8 cellular contexts compared by ENCODE assay signal in genomic region chr12:23204933-23205778, GRCh38.
A peak's percentile ranks its signal among the peaks of the same experiment; 100 is the strongest.
DNase-seq lines count a peak whose midpoint lies in the region; TF ChIP-seq lines count a peak whose summit lies in the region.

No MANE protein-coding gene starts in this region.

- no peak overlapping the region for H3K27ac ChIP-seq in esophagus squamous epithelium

- H3K27me3 Mint-ChIP-seq in nephron (ENCODE audit: low read depth) = peaks cover 4% of the 10 kb centered on the region

- DNase-seq in ACHN (peak; percentile 68), GM12865 (ENCODE audit: low read depth) (peak; percentile 74), HCEC 1CT (peak; percentile 43), LHCN-M2 (ENCODE audit: low read depth) (peak; percentile 55), SHP77 treated with DMSO at 0.1 percent for 48 hours (lab: John Stamatoyannopoulos, UW) (peak; percentile 21), esophagus squamous epithelium (lab: John Stamatoyannopoulos, UW) (no peak), HK-2 (ENCODE audit: unreplicated experiment) (no peak)

- H3K36me3 Mint-ChIP-seq in nephron (ENCODE audit: low read depth) = no peaks in the 10 kb centered on the region

- peaks cover 0 to 3% (median 0%) of the 10 kb centered on the region in 4 donors for H3K27me3 ChIP-seq in esophagus squamous epithelium

- H3K4me1 Mint-ChIP-seq in nephron = peaks cover 8% of the 10 kb centered on the region

- no peak overlapping the region for H3K4me3 Mint-ChIP-seq in nephron

- no peak overlapping the region for H3K27ac Mint-ChIP-seq in nephron

- TF ChIP-seq CTCF in GM12865 (IDR thresholded peaks at IDR 0.05; ENCODE audit: insufficient read depth, low read depth, low read length, missing control alignments) (peak; percentile 82), esophagus squamous epithelium (IDR thresholded peaks at IDR 0.05) (peak; percentile 62 to 87 (median 84)), nephron (IDR thresholded peaks at IDR 0.05; ENCODE audit: unreplicated experiment in 3 of 3) (peak; percentile 82 to 92 (median 90))

- WGBS in esophagus squamous epithelium, 2 donors = 6 to 24% methylated on average over 3 of the region's 3 CpGs

- H3K4me1 ChIP-seq in esophagus squamous epithelium = peaks cover 0 to 5% (median 5%) of the 10 kb centered on the region in 3 donors

- no peak for TF ChIP-seq POLR2A in esophagus squamous epithelium (IDR thresholded peaks at IDR 0.05)

- no peaks in the 10 kb centered on the region for H3K36me3 ChIP-seq in esophagus squamous epithelium

- intact Hi-C loops in esophagus squamous epithelium (cut with DNase I) = no loop called here

- H3K4me3 ChIP-seq in GM12865 (ENCODE audit: low read depth, low read length) (no peak overlapping the region), esophagus squamous epithelium (no peak overlapping the region)

- in situ Hi-C loops in ACHN (cut with HindIII; ENCODE audit: low pct_ligation_motif_present, low pct_unique_long_range_greater_than_20kb, low sequenced_read_pairs) = no loop called here

- H3K9me3 ChIP-seq in esophagus squamous epithelium = no peaks in the 10 kb centered on the region

- peaks cover 4% of the 10 kb centered on the region for H3K9me3 Mint-ChIP-seq in nephron

Comparison
In these comparisons a context has a peak if more than half of its experiments do, and no peak if none do; other contexts are left out.
1. DNase-seq: peak in ACHN (single experiment), GM12865 (single experiment), HCEC 1CT (single experiment), LHCN-M2 (single experiment) and SHP77 treated with DMSO at 0.1 percent for 48 hours (single experiment); none in esophagus squamous epithelium (single experiment) and HK-2 (single experiment).
2. Peak in every context shown above with its lines, with median percentiles within 50 percentile points of each other: CTCF ChIP-seq.